8 cellular contexts compared by ENCODE assay signal in the genomic region with DNA sequence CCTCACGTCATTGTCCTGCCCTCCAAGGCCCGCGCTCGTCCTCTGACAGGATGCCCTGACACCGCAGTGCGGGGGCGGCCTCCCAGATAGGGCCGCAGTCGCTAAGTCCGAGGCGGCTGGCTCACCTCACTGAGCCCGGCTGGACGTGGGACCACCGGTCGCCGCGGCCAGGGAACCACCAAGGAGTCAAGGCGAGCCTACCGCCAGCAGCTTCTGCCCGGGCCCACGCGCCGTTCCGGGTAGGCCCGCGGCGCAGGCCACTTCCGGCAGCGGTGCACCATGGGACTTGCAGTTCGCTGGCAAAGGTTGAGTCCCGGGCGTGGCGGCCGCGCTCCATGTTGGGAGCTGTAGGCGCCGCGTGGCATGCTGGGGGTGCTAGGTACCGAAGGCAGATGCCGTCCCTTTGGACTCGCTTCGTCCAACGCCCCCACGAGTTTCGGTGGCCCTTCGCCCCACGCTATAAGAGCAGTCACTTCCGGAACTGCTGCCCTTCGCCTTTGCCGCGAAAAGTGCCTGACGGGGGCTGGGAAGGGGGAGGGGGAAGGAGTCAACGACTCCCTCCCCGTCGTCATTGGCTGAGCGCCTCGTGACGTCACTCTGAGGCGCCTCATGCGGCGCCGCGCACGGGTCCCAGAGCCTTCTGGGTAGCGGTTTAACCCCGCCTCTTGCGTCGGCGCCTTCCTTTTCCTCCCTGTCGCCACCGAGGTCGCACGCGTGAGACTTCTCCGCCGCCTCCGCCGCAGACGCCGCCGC. TPM values are rescaled to one million over a fixed set of nuclear protein-coding genes. Genes with fewer than 3 reads are reported as not detected.
DNase-seq lines count a peak whose midpoint lies in the region; ATAC-seq, FAIRE-seq and TF ChIP-seq lines count a peak whose summit lies in the region.

A gene (plus strand): TSS at position 681 of the 753 bp plus-strand sequence. CDS start 268 bp downstream, outside the sequence.

- TF ChIP-seq CTCF in D721Med (IDR thresholded peaks at IDR 0.05; ENCODE audit: insufficient read depth, missing control alignments) (no peak), IMR-90 (conservative IDR thresholded peaks at IDR 0.05; ENCODE audit: low read depth, low read length) (no peak), epithelial cell of esophagus (IDR thresholded peaks at IDR 0.05; ENCODE audit: insufficient read depth, low read depth, low read length, missing control alignments) (no peak), mucosa of descending colon (IDR thresholded peaks at IDR 0.05) (no peak)

- H4K8ac ChIP-seq in IMR-90 (ENCODE audit: low read depth in 2 of 2, low read length in 2 of 2), result peak within 1 kb of the TSS; percentile 93 to 100

- BruUV-seq in IMR-90 (replicated peaks; lab: Mats Ljungman, UMichigan), result no TSS peak

- peak; percentile 97 for TF ChIP-seq POLR2A in IMR-90 (IDR thresholded peaks at IDR 0.05; ENCODE audit: low read depth, low read length)

- intact Hi-C loops in IMR-90 (cut with micrococcal nuclease) (loop anchor here (1.0 kb wide), 1 partner anchor 12 kb away; no protein-coding TSS in a partner anchor), mucosa of descending colon (cut with DNase I, micrococcal nuclease) (no loop called here)

- H4K20me1 ChIP-seq in IMR-90 (ENCODE audit: insufficient read depth, low read length), result peaks cover 38% of the 10 kb centered on the region

- H3K4me1 ChIP-seq in IMR-90 (ENCODE audit: control insufficient read depth, insufficient read depth, low read length) (peaks cover 10% of the 10 kb centered on the region), mucosa of descending colon (ENCODE audit: low read depth) (peaks cover 32% of the 10 kb centered on the region)

- CTCF ChIA-PET in IMR-90 (lab: Yijun Ruan, JAX), result no interaction called here

- peak within 1 kb of the TSS; percentile 100 for H4K5ac ChIP-seq in IMR-90 (ENCODE audit: low read depth, low read length)

- H3K18ac ChIP-seq in IMR-90 (ENCODE audit: low read depth, low read length), result peak within 1 kb of the TSS; percentile 100

- peaks cover 27 to 61% of the 10 kb centered on the region in 2 experiments for H3K79me1 ChIP-seq in IMR-90 (ENCODE audit: low read depth in 1 of 2, low read length in 2 of 2)

- no peak for FAIRE-seq in D721Med (lab: Jason Lieb, UNC)

- H2BK15ac ChIP-seq in IMR-90 (ENCODE audit: low read depth, low read length), result peak within 1 kb of the TSS; percentile 100

- POLR2A ChIA-PET in IMR-90 (lab: Charles Lee; ENCODE audit: unreplicated experiment), result interaction anchor here (1.1 kb wide), 1 partner anchor 10 kb away, joined by 5 read pairs; a partner anchor contains a TSS

- H2AFZ ChIP-seq in IMR-90 (replicated peaks; ENCODE audit: low read length, poor library complexity), result peak within 1 kb of the TSS; percentile 100

- no peak for TF ChIP-seq RAD21 in IMR-90 (IDR thresholded peaks at IDR 0.05; ENCODE audit: low read length)

- peak; percentile 88 for DNase-seq in D721Med (ENCODE audit: insufficient read length, low spot score)
- DNase-seq in IMR-90, result peak; percentile 95
- peak; percentile 99 for DNase-seq in OCI-M1 (lab: John Stamatoyannopoulos, UW)
- peak; percentile 97 for DNase-seq in activated T-cell treated with anti-CD3 and anti-CD28 coated beads for 24 hours (ENCODE audit: low read depth)
- DNase-seq in epithelial cell of esophagus (ENCODE audit: low read depth), result peak; percentile 97
- peak; percentile 98 to 99 (median 99) for DNase-seq in mucosa of descending colon
- DNase-seq in stimulated activated CD8-positive, alpha-beta memory T cell treated with anti-CD3 and anti-CD28 coated beads, Interleukin-4, amount 100 ng/mL, for 24 hours (ENCODE audit: low read depth), result peak; percentile 98

- H2BK120ac ChIP-seq in IMR-90 (ENCODE audit: low read depth, low read length), result peak within 1 kb of the TSS; percentile 100

- H2BK20ac ChIP-seq in IMR-90 (ENCODE audit: low read depth, low read length), result peak within 1 kb of the TSS; percentile 100

- H3K27ac ChIP-seq in IMR-90 (ENCODE audit: insufficient read depth, low read length), result peak within 1 kb of the TSS; percentile 99

- peak; percentile 70 for ATAC-seq in GM21528 (IDR thresholded peaks at IDR 0.05; ENCODE audit: low FRiP score, unreplicated experiment)
- ATAC-seq in IMR-90 (ENCODE audit: low read depth), result peak; percentile 81
- peak; percentile 88 for ATAC-seq in mucosa of descending colon

- H3K4me3 ChIP-seq in IMR-90 (ENCODE audit: insufficient read depth, low read depth, low read length), result peak within 1 kb of the TSS; percentile 86
- H3K4me3 ChIP-seq in epithelial cell of esophagus (ENCODE audit: low read length), result peak within 1 kb of the TSS; percentile 92
- H3K4me3 ChIP-seq in mucosa of descending colon, result peak within 1 kb of the TSS; percentile 78

- H2AK9ac ChIP-seq in IMR-90 (replicated peaks; ENCODE audit: low read depth, low read length, poor library complexity), result peak within 1 kb of the TSS; percentile 99

- H2AK5ac ChIP-seq in IMR-90 (ENCODE audit: low read depth, low read length), result peak within 1 kb of the TSS; percentile 98

- peak within 1 kb of the TSS; percentile 100 for H3K14ac ChIP-seq in IMR-90 (replicated peaks; ENCODE audit: low read depth, low read length)

- dilution Hi-C loops in IMR-90 (cut with HindIII; ENCODE audit: low sequenced_read_pairs, unreplicated experiment), result no loop called here

- peak within 1 kb of the TSS; percentile 98 for H3K4me2 ChIP-seq in IMR-90 (ENCODE audit: low read depth, low read length)

- H3K23ac ChIP-seq in IMR-90 (ENCODE audit: low read depth, low read length), result peak within 1 kb of the TSS; percentile 100

- H3K36me3 ChIP-seq in IMR-90 (ENCODE audit: control insufficient read depth, insufficient read depth, low read length) (peaks cover 30% of the 10 kb centered on the region), mucosa of descending colon (ENCODE audit: low read depth) (no peaks in the 10 kb centered on the region)

- peak within 1 kb of the TSS; percentile 100 for H4K91ac ChIP-seq in IMR-90 (ENCODE audit: insufficient read depth, low read depth, low read length)

- in situ Hi-C loops in IMR-90 (cut with MboI; ENCODE audit: low sequenced_read_pairs), result no loop called here

- peak within 1 kb of the TSS; percentile 99 for H3K9ac ChIP-seq in IMR-90 (ENCODE audit: low read depth, low read length)

- no peaks in the 10 kb centered on the region for H3K9me1 ChIP-seq in IMR-90 (ENCODE audit: insufficient read depth, low read length)

- WGBS in IMR-90 (ENCODE audit: extremely low coverage in 2 of 2, insufficient read length in 1 of 2), 2 experiments, result 2% methylated on average over 54 of the region's 81 CpGs; no CpG with 5 or more reads in 1 of the 2 experiments

- H3K56ac ChIP-seq in IMR-90 (ENCODE audit: extremely low read depth, insufficient read depth, low read length), result peak within 1 kb of the TSS; percentile 99

- no peaks in the 10 kb centered on the region for H3K9me3 ChIP-seq in IMR-90 (ENCODE audit: control insufficient read depth, insufficient read depth, low read length)
- H3K9me3 ChIP-seq in mucosa of descending colon, result no peaks in the 10 kb centered on the region

- H2BK5ac ChIP-seq in IMR-90 (ENCODE audit: low read depth, low read length, poor library complexity, severe bottlenecking), result peak within 1 kb of the TSS; percentile 100

- H3K27me3 ChIP-seq in IMR-90 (ENCODE audit: control insufficient read depth, insufficient read depth, low read length), result no peaks in the 10 kb centered on the region

- peak within 1 kb of the TSS; percentile 100 for H3K4ac ChIP-seq in IMR-90 (ENCODE audit: low read depth, low read length)

TF ChIP-seq in IMR-90, 13 proteins besides CTCF, POLR2A, EP300 and RAD21:
- TF ChIP-seq MAZ (IDR thresholded peaks at IDR 0.05; ENCODE audit: borderline replicate concordance, low read depth, low read length) (peak; percentile 95), MAFK (IDR thresholded peaks at IDR 0.05; ENCODE audit: low read depth, low read length) (no peak), BHLHE40 (IDR thresholded peaks at IDR 0.05; ENCODE audit: low read depth, low read length) (peak; percentile 94), MXI1 (IDR thresholded peaks at IDR 0.05; ENCODE audit: borderline replicate concordance, low read depth, low read length) (peak; percentile 62; the same call in 1 of the 2 replicates), CEBPB (IDR thresholded peaks at IDR 0.05; ENCODE audit: low read depth, low read length) (0 out of 2 replicates have a peak, but pooled peaks have one; percentile 2), FOS (IDR thresholded peaks at IDR 0.05; ENCODE audit: low read depth, low read length) (no peak; the same call in 1 of the 2 replicates), CHD1 (IDR thresholded peaks at IDR 0.05; ENCODE audit: low read depth, low read length) (0 out of 2 replicates have a peak, but pooled peaks have one; percentile 39), SMC3 (IDR thresholded peaks at IDR 0.05; ENCODE audit: low read depth, low read length) (no peak), RFX5 (IDR thresholded peaks at IDR 0.05; ENCODE audit: low read depth, low read length) (no peak), NFE2L2 (IDR thresholded peaks at IDR 0.05; ENCODE audit: low read depth, low read length) (no peak; the same call in 1 of the 2 replicates), RCOR1 (IDR thresholded peaks at IDR 0.05; ENCODE audit: insufficient replicate concordance, low read length) (no peak)
- TF ChIP-seq, protein P1, sequence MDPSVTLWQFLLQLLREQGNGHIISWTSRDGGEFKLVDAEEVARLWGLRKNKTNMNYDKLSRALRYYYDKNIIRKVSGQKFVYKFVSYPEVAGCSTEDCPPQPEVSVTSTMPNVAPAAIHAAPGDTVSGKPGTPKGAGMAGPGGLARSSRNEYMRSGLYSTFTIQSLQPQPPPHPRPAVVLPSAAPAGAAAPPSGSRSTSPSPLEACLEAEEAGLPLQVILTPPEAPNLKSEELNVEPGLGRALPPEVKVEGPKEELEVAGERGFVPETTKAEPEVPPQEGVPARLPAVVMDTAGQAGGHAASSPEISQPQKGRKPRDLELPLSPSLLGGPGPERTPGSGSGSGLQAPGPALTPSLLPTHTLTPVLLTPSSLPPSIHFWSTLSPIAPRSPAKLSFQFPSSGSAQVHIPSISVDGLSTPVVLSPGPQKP (IDR thresholded peaks at IDR 0.05; ENCODE audit: borderline replicate concordance, low read depth, low read length), result no peak
- TF ChIP-seq, protein P2, sequence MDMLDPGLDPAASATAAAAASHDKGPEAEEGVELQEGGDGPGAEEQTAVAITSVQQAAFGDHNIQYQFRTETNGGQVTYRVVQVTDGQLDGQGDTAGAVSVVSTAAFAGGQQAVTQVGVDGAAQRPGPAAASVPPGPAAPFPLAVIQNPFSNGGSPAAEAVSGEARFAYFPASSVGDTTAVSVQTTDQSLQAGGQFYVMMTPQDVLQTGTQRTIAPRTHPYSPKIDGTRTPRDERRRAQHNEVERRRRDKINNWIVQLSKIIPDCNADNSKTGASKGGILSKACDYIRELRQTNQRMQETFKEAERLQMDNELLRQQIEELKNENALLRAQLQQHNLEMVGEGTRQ (IDR thresholded peaks at IDR 0.05; ENCODE audit: low read depth, low read length), result peak; percentile 46

RNA-seq across cellular contexts. Expression of the gene that starts here (rescaled TPM):
- total RNA-seq in IMR-90 (2012; rRNA removed), result 59.9 and 95.0 TPM in 2 replicates
- 1,851 and 1,897 TPM in 2 replicates for polyA plus RNA-seq in IMR-90 (2012; rRNA removed)
- 794 and 1,177 TPM in 2 replicates for polyA plus RNA-seq in IMR-90 (2012; cell fraction: cytosol; rRNA removed)
- polyA plus RNA-seq in IMR-90 (2012; cell fraction: nucleus; rRNA removed; ENCODE audit: low replicate concordance), result 397 and 406 TPM in 2 replicates
- 1,000 to 10,000 TPM; 1,532 to 1,798 (median 1,652) TPM for total RNA-seq in mucosa of descending colon

Comparison
In these comparisons a context has a peak if more than half of its experiments do, and no peak if none do; other contexts are left out.
1. Peak in every context shown above with its lines: DNase-seq, ATAC-seq, H3K4me3 ChIP-seq and H3K27ac ChIP-seq.
2. RNA of the gene that starts here (total RNA-seq): 1,532 to 1,798 TPM in mucosa of descending colon; 59.9 to 95.0 TPM in IMR-90; every median in the first group is over 10 times any median in the second.